ENCODE assay signal across 8 cellular contexts in genomic region chr3:9730747-9731205, GRCh38. TPM values are rescaled to one million over a fixed set of nuclear protein-coding genes. Genes with fewer than 3 reads are reported as not detected.
DNase-seq lines count a peak whose midpoint lies in the region; ATAC-seq and TF ChIP-seq lines count a peak whose summit lies in the region.

No MANE protein-coding gene starts in this region.

- H3K36me3 Mint-ChIP-seq in activated CD4-positive, alpha-beta memory T cell treated with anti-CD3 and anti-CD28 coated beads for 36 hours: peaks cover 15% of the 10 kb centered on the region

- peak overlapping the region; percentile 96 for H3K27ac Mint-ChIP-seq in activated CD4-positive, alpha-beta memory T cell treated with anti-CD3 and anti-CD28 coated beads for 36 hours

- peaks cover 13% of the 10 kb centered on the region for H3K36me3 ChIP-seq in right atrium auricular region

- ATAC-seq in GM19455 (IDR thresholded peaks at IDR 0.05; ENCODE audit: unreplicated experiment): peak; percentile 44
- peak; percentile 41 for ATAC-seq in HG03460 (IDR thresholded peaks at IDR 0.05; ENCODE audit: unreplicated experiment)

- TF ChIP-seq CTCF in right atrium auricular region (IDR thresholded peaks at IDR 0.05): no peak

- H3K4me1 ChIP-seq in right atrium auricular region: peaks cover 0 to 21% of the 10 kb centered on the region in 2 donors

- CTCF ChIA-PET in activated CD4-positive, alpha-beta memory T cell treated with anti-CD3 and anti-CD28 coated beads for 36 hours (lab: Charles Lee): interaction anchor here (1.3 to 1.9 kb wide), 3 partner anchors 19 to 62 kb away, joined by 4 to 7 read pairs (median 5); partner anchors contain the start of genes ARPC4, CAMK1, OGG1 and TADA3

- no peaks in the 10 kb centered on the region for H3K27me3 ChIP-seq in right atrium auricular region

- H3K9me3 ChIP-seq in right atrium auricular region: no peaks in the 10 kb centered on the region

- H3K27ac ChIP-seq in right atrium auricular region: peak overlapping the region; percentile 93 to 96

- POLR2A ChIA-PET in activated CD4-positive, alpha-beta memory T cell treated with anti-CD3 and anti-CD28 coated beads for 36 hours (lab: Charles Lee): interaction anchor here (1.0 to 2.7 kb wide), 7 partner anchors 12 to 334 kb away, joined by 3 to 10 read pairs (median 3); partner anchors contain the start of genes ARPC4, CRELD1 and TADA3

- peak overlapping the region; percentile 88 for H3K4me3 Mint-ChIP-seq in activated CD4-positive, alpha-beta memory T cell treated with anti-CD3 and anti-CD28 coated beads for 36 hours

- peaks cover 68% of the 10 kb centered on the region for H3K4me1 Mint-ChIP-seq in activated CD4-positive, alpha-beta memory T cell treated with anti-CD3 and anti-CD28 coated beads for 36 hours (ENCODE audit: low read depth)

- peak overlapping the region; percentile 93 to 100 for H3K4me3 ChIP-seq in right atrium auricular region
- H3K4me3 ChIP-seq in skeletal muscle cell (ENCODE audit: low read depth, low read length): peak overlapping the region; percentile 59

- no peaks in the 10 kb centered on the region for H3K9me3 Mint-ChIP-seq in activated CD4-positive, alpha-beta memory T cell treated with anti-CD3 and anti-CD28 coated beads for 36 hours

- intact Hi-C loops in activated CD4-positive, alpha-beta memory T cell treated with anti-CD3 and anti-CD28 coated beads for 36 hours (cut with micrococcal nuclease): loop anchor here (1.0 to 10.0 kb wide), 9 partner anchors 20 to 767 kb away; partner anchors contain the start of genes CRELD1, MTMR14, RAD18 and TADA3

- H3K27me3 Mint-ChIP-seq in activated CD4-positive, alpha-beta memory T cell treated with anti-CD3 and anti-CD28 coated beads for 36 hours: no peaks in the 10 kb centered on the region

- DNase-seq in DMS114 treated with DMSO at 0.1 percent for 48 hours (lab: John Stamatoyannopoulos, UW; ENCODE audit: unreplicated experiment) (peak; percentile 90), right atrium auricular region (ENCODE audit: low spot score) (no peak), skeletal muscle cell (ENCODE audit: low read depth) (no peak), medulla oblongata (ENCODE audit: extremely low spot score) (no peak), HT-29 (ENCODE audit: low spot score) (no peak)
- no peak for DNase-seq in activated CD4-positive, alpha-beta memory T cell treated with anti-CD3 and anti-CD28 coated beads for 36 hours

RNA-seq across cellular contexts. Expression of gene BRPF1, which starts 0.8 kb away (rescaled TPM):
- total RNA-seq in activated CD4-positive, alpha-beta memory T cell treated with anti-CD3 and anti-CD28 coated beads for 36 hours: 10 to 100 TPM; 25.0 to 27.3 TPM
- total RNA-seq in right atrium auricular region: 10 to 100 TPM in 1 of 2 donors, 1 to 10 TPM in 1; 8.8 to 15.3 TPM
- total RNA-seq in HT-29 (2014; rRNA removed; shearing (Covaris generic)): 23.4 and 23.8 TPM in 2 replicates

RNA-seq across cellular contexts. Expression of gene OGG1, which starts 19.0 kb away (rescaled TPM):
- total RNA-seq in activated CD4-positive, alpha-beta memory T cell treated with anti-CD3 and anti-CD28 coated beads for 36 hours: 10 to 100 TPM; 35.7 to 36.5 TPM
- 10 to 100 TPM; 10.8 to 12.2 TPM for total RNA-seq in right atrium auricular region
- total RNA-seq in HT-29 (2014; rRNA removed; shearing (Covaris generic)): 29.3 and 31.2 TPM in 2 replicates

RNA-seq across cellular contexts. Expression of gene CPNE9, which starts 27.1 kb away (rescaled TPM):
- total RNA-seq in activated CD4-positive, alpha-beta memory T cell treated with anti-CD3 and anti-CD28 coated beads for 36 hours: not detected
- total RNA-seq in right atrium auricular region: not detected
- total RNA-seq in HT-29 (2014; rRNA removed; shearing (Covaris generic)): 0.36 TPM in 1 of 2 replicates, not detected in the other

RNA-seq across cellular contexts. Expression of gene CAMK1, which starts 39.0 kb away (rescaled TPM):
- 10 to 100 TPM; 48.2 to 51.9 TPM for total RNA-seq in activated CD4-positive, alpha-beta memory T cell treated with anti-CD3 and anti-CD28 coated beads for 36 hours
- total RNA-seq in right atrium auricular region: 10 to 100 TPM; 16.4 to 40.2 TPM
- 0.81 and 3.2 TPM in 2 replicates for total RNA-seq in HT-29 (2014; rRNA removed; shearing (Covaris generic))
